In the genomic region with DNA sequence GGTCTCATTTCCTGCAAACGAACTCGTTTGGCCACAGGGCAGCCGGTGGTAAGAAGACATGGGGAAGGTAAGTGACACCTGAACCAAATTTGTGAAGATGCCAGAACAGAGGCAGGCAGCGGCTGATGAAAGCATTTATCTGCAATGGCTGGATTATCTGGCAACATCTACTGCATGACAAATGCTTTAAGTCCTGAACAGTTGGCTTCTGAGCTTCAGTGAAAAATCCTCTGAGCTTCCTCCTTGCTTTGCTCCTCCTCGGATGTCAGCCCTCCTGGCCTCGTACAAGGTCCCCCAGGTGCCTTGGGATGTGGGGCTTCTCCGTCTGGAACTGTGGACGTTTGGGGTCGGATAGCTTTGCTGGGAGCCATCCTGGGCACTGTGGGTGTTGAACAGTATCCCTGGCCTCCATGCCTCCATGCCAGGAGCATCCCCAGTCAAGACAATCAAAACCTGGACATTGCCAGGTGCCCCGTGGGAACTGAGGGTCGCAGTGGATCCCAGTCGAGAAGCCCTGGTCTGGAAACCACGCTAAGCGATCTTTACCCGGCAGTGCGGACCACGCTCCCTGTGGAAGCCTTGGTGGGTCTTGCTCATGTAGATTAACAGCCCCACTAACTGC, we compare ENCODE assay signal across 23 cellular contexts. TPM values are rescaled to one million over a fixed set of nuclear protein-coding genes. Genes with fewer than 3 reads are reported as not detected.
A peak's percentile ranks its signal among the peaks of the same experiment; 100 is the strongest.
DNase-seq lines count a peak whose midpoint lies in the region; ATAC-seq, FAIRE-seq and TF ChIP-seq lines count a peak whose summit lies in the region.
"Had no signal": no experiment of that assay in that cellular context is flagged by ENCODE, and none has a peak within 500 bp of the region (broad histone marks: within the 10 kb centered on the region; RNA-seq: fewer than 3 reads in every experiment).

No MANE protein-coding gene starts in this region.

- 93 to 96% methylated on average over 17 of the region's 17 CpGs for WGBS in endodermal cell (ENCODE audit: insufficient coverage in 1 of 2, insufficient read length in 1 of 2), 2 experiments

- H3K27ac ChIP-seq in ACC112 (ENCODE audit: low read depth, low read length) (0 out of 2 replicates have a peak overlapping the region, but pooled peaks have one; percentile 4), fibroblast of lung (ENCODE audit: insufficient read depth, low read length) (peak overlapping the region; percentile 27), osteoblast (ENCODE audit: low read depth, low read length) (no peak overlapping the region), endodermal cell (ENCODE audit: low read depth, low read length) (no peak overlapping the region)
- H3K27ac ChIP-seq: HL-60, SK-N-MC had no signal

- H3K36me3 ChIP-seq in ACC112 (ENCODE audit: insufficient read depth, low read length) (no peaks in the 10 kb centered on the region), H7 (replicated peaks; ENCODE audit: control insufficient read depth, insufficient read depth, low read length) (no peaks in the 10 kb centered on the region), fibroblast of lung (ENCODE audit: control insufficient read depth, insufficient read depth, low read length) (no peaks in the 10 kb centered on the region), osteoblast (ENCODE audit: insufficient read depth, low read length) (no peaks in the 10 kb centered on the region), endodermal cell (ENCODE audit: control insufficient read depth, insufficient read depth, low read length) (no peaks in the 10 kb centered on the region)
- H3K36me3 ChIP-seq: HAP-1, MG63 had no signal

- no peaks in the 10 kb centered on the region for H3K27me3 ChIP-seq in ACC112 (ENCODE audit: insufficient read depth, low read length)
- H3K27me3 ChIP-seq in H7 (ENCODE audit: control insufficient read depth, insufficient read depth, low read length) = no peaks in the 10 kb centered on the region
- no peaks in the 10 kb centered on the region for H3K27me3 ChIP-seq in fibroblast of lung (ENCODE audit: control insufficient read depth, insufficient read depth, low read length)
- peaks cover 4% of the 10 kb centered on the region for H3K27me3 ChIP-seq in osteoblast (ENCODE audit: insufficient read depth, low read length)
- H3K27me3 ChIP-seq in endodermal cell (ENCODE audit: control insufficient read depth, insufficient read depth, low read length, poor library complexity, severe bottlenecking) = no peaks in the 10 kb centered on the region
- H3K27me3 ChIP-seq: MG63 had no signal

- H3K27me3 Mint-ChIP-seq in endodermal cell (ENCODE audit: insufficient read depth) = no peaks in the 10 kb centered on the region

- DNase-seq in H7 = peak; percentile 32
- DNase-seq in fibroblast of lung (ENCODE audit: low read depth in 2 of 2) = no peak
- DNase-seq in osteoblast (ENCODE audit: insufficient read length, low spot score, missing footprints) = peak; percentile 66
- no peak for DNase-seq in endodermal cell
- no peak for DNase-seq in GM12892 (ENCODE audit: insufficient read length)
- no peak for DNase-seq in activated naive CD4-positive, alpha-beta T cell treated with anti-CD3 and anti-CD28 coated beads, Interleukin-2, amount 50 U/mL, for 16 hours
- DNase-seq: C1 segment of cervical spinal cord; CD8-positive, alpha-beta memory T cell; DMS53; NCI-H1092 treated with DMSO at 0.1 percent for 48 hours; NCI-H146; NCI-H2081; NCI-H446 treated with DMSO at 0.1 percent for 48 hours; SHP77 had no signal

- no peaks in the 10 kb centered on the region for H3K9me3 Mint-ChIP-seq in endodermal cell

- no peak for FAIRE-seq in GM12892 (lab: Jason Lieb, UNC)
- FAIRE-seq: A204.1 had no signal

- H3K4me3 ChIP-seq in ACC112 (ENCODE audit: low read depth, low read length) (no peak overlapping the region), H7 (ENCODE audit: insufficient read depth, low read depth, low read length) (no peak overlapping the region), fibroblast of lung (replicated peaks in 1 of 4; ENCODE audit: control extremely low read depth in 1 of 4, insufficient read depth in 1 of 4, low read depth in 3 of 4, low read length in 4 of 4) (no peak overlapping the region), osteoblast (ENCODE audit: insufficient read depth, low read length) (no peak overlapping the region), endodermal cell (ENCODE audit: low read length) (no peak overlapping the region)
- H3K4me3 ChIP-seq: HAP-1, MG63, SK-N-MC had no signal

- H3K36me3 Mint-ChIP-seq in endodermal cell (ENCODE audit: low read depth) = no peaks in the 10 kb centered on the region
- H3K36me3 Mint-ChIP-seq: CD8-positive, alpha-beta memory T cell had no signal

- H3K27ac Mint-ChIP-seq in endodermal cell = no peak overlapping the region

- H3K9me3 ChIP-seq in fibroblast of lung (ENCODE audit: control insufficient read depth, insufficient read depth, low read depth, low read length) (no peaks in the 10 kb centered on the region), osteoblast (ENCODE audit: low read depth, low read length) (no peaks in the 10 kb centered on the region), endodermal cell (ENCODE audit: control insufficient read depth, low read length) (no peaks in the 10 kb centered on the region)
- H3K9me3 ChIP-seq: HAP-1 had no signal

- H3K4me1 Mint-ChIP-seq in endodermal cell = no peaks in the 10 kb centered on the region

- no peak overlapping the region for H3K4me3 Mint-ChIP-seq in endodermal cell
- H3K4me3 Mint-ChIP-seq: CD8-positive, alpha-beta memory T cell had no signal

- no peak for ATAC-seq in GM18868 (IDR thresholded peaks at IDR 0.05; ENCODE audit: unreplicated experiment)

- H2AFZ ChIP-seq in ACC112 (ENCODE audit: low read length, unreplicated experiment) (no peak overlapping the region), fibroblast of lung (ENCODE audit: low read length) (no peak overlapping the region), osteoblast (ENCODE audit: low read length) (no peak overlapping the region)

- H3K9ac ChIP-seq in fibroblast of lung (ENCODE audit: insufficient read depth, low read length) = no peak overlapping the region
- no peak overlapping the region for H3K9ac ChIP-seq in endodermal cell (ENCODE audit: extremely low read depth, low read length, poor library complexity, severe bottlenecking)

- H3K79me2 ChIP-seq in ACC112 (ENCODE audit: control insufficient read depth, insufficient read depth, low read length, unreplicated experiment) = no peaks in the 10 kb centered on the region
- no peaks in the 10 kb centered on the region for H3K79me2 ChIP-seq in fibroblast of lung (ENCODE audit: control insufficient read depth, insufficient read depth, low read length)
- no peaks in the 10 kb centered on the region for H3K79me2 ChIP-seq in osteoblast (ENCODE audit: insufficient read depth, low read length)

- H3K4me1 ChIP-seq in ACC112 (ENCODE audit: control insufficient read depth, insufficient read depth, low read length, unreplicated experiment) (peaks cover 6% of the 10 kb centered on the region), fibroblast of lung (ENCODE audit: control insufficient read depth, extremely low read depth, insufficient read depth, low read length) (peaks cover 6% of the 10 kb centered on the region), osteoblast (ENCODE audit: insufficient read depth, low read length) (peaks cover 5% of the 10 kb centered on the region), endodermal cell (ENCODE audit: control insufficient read depth, insufficient read depth, low read length) (no peaks in the 10 kb centered on the region)
- H3K4me1 ChIP-seq: HAP-1 had no signal

- TF ChIP-seq POLR2A in GM12892 (IDR thresholded peaks at IDR 0.05; ENCODE audit: low read depth, low read length) = no peak

- no peaks in the 10 kb centered on the region for H4K20me1 ChIP-seq in fibroblast of lung (ENCODE audit: control insufficient read depth, extremely low read depth, insufficient read depth, low read length)
- H4K20me1 ChIP-seq in osteoblast (ENCODE audit: insufficient read depth, low read length) = no peaks in the 10 kb centered on the region

- TF ChIP-seq CTCF in fibroblast of lung (conservative IDR thresholded peaks at IDR 0.05 in 1 of 2, IDR thresholded peaks at IDR 0.05 in 1 of 2; ENCODE audit: low read depth in 1 of 2, low read length in 2 of 2) (no peak), osteoblast (IDR thresholded peaks at IDR 0.05; ENCODE audit: extremely low read depth, low read depth, low read length) (no peak), endodermal cell (conservative IDR thresholded peaks at IDR 0.05) (no peak)

- no peak overlapping the region for H3K4me2 ChIP-seq in fibroblast of lung (ENCODE audit: extremely low read depth, insufficient read depth, low read length)
- H3K4me2 ChIP-seq in osteoblast (ENCODE audit: insufficient read depth, low read length) = no peak overlapping the region

RNA-seq across cellular contexts. Expression of gene KCNG2, which starts 49.3 kb away (rescaled TPM):
- 0.14 and 0.18 TPM in 2 replicates for total RNA-seq in H7 (2014; rRNA removed; shearing (Covaris generic))
- total RNA-seq in fibroblast of lung = 6.4 and 10.1 TPM in 2 replicates
- 0.42 and 0.53 TPM in 2 replicates for polyA plus RNA-seq in fibroblast of lung
- polyA plus RNA-seq in fibroblast of lung (2012) = 1.1 and 1.8 TPM in 2 replicates
- 0.27 and 0.52 TPM in 2 replicates for polyA minus RNA-seq in fibroblast of lung (ENCODE audit: low replicate concordance)
- total RNA-seq in osteoblast = not detected in 2 replicates
- not detected for total RNA-seq in endodermal cell
- polyA plus RNA-seq in endodermal cell (2013, experiment 1 of 2) = 0.32 TPM
- not detected for polyA plus RNA-seq in endodermal cell (2013, experiment 2 of 2)
- not detected for polyA plus RNA-seq in GM12892 (2012; ENCODE audit: missing spikeins)
- total RNA-seq: CD8-positive, alpha-beta memory T cell; HT1080; RPMI7951 had no signal
- polyA plus RNA-seq: CD8-positive, alpha-beta memory T cell had no signal

Comparison
In these comparisons a context has a peak if more than half of its experiments do, and no peak if none do; other contexts are left out.
1. H3K27ac ChIP-seq: peak in ACC112 (single experiment) and fibroblast of lung (single experiment); none in osteoblast (single experiment) and endodermal cell (single experiment).
2. DNase-seq: peak in H7 (single experiment) and osteoblast (single experiment); none in fibroblast of lung (0 of 2), endodermal cell (single experiment), GM12892 (single experiment) and activated naive CD4-positive, alpha-beta T cell treated with anti-CD3 and anti-CD28 coated beads, Interleukin-2, amount 50 U/mL, for 16 hours (single experiment).